In the genomic region with DNA sequence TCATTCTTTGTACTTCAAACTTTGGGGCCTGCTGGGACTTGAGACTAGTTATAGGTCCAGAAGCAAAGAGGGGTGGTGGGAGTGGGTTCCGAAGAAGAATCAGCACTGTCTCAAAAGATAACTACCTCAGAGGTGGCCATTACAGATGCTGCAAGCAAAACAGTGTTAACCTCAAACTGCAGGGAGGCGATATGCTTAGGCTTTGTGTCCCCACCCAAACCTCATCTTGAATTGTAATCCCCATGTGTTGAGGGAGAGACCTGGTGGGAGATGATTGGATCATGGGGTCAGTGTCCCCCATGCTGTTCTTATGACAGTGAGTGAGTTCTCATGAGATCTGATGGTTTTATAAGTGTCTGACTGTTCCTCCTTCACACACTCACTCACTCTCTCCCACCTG, we compare ENCODE assay signal across 33 cellular contexts.
"Had no signal": no experiment of that assay in that cellular context is flagged by ENCODE, and none has a peak within 500 bp of the region (broad histone marks: within the 10 kb centered on the region; RNA-seq: fewer than 3 reads in every experiment).

No MANE protein-coding gene starts in this region.

- ATAC-seq: activated naive CD4-positive, alpha-beta T cell treated with anti-CD3 and anti-CD28 coated beads, Interleukin-2, amount 50 U/mL, for 72 hours; activated naive CD8-positive, alpha-beta T cell treated with anti-CD3 and anti-CD28 coated beads, Interleukin-2, amount 50 U/mL, for 24 hours; activated T-cell treated with anti-CD3 and anti-CD28 coated beads, Interleukin-2, amount 50 U/mL, for 4 hours; activated T-cell treated with anti-CD3 and anti-CD28 coated beads, Interleukin-2, amount 50 U/mL, for 72 hours; activated T-helper 17 cell treated with anti-CD3 and anti-CD28 coated beads, Interleukin-2, amount 50 U/mL, for 72 hours; body of pancreas had no signal

- H3K4me1 ChIP-seq: adrenal gland, ascending aorta, body of pancreas, breast epithelium had no signal

- H3K9me3 ChIP-seq: adrenal gland, ascending aorta, body of pancreas, breast epithelium had no signal

- H3K27me3 ChIP-seq: adrenal gland, ascending aorta, body of pancreas, brain microvascular endothelial cell, breast epithelium, cardiac muscle cell had no signal

- FAIRE-seq: astrocyte, bronchial epithelial cell had no signal

- H3K4me3 ChIP-seq: adrenal gland, ascending aorta, body of pancreas, breast epithelium, cardiac muscle cell had no signal

- H3K27ac ChIP-seq: adrenal gland, ascending aorta, body of pancreas, brain microvascular endothelial cell, breast epithelium, cardiac muscle cell had no signal

- H3K36me3 ChIP-seq: adrenal gland, ascending aorta, brain microvascular endothelial cell, breast epithelium, cardiac muscle cell had no signal

- DNase-seq: activated effector memory CD4-positive, alpha-beta T cell treated with anti-CD3 and anti-CD28 coated beads, Interleukin-2, amount 50 U/mL, for 16 hours; activated effector memory CD4-positive, alpha-beta T cell treated with Interleukin-2 at 50 U/mL for 16 hours; activated gamma-delta T cell; activated gamma-delta T cell treated with Interleukin-2 at 50 U/mL for 16 hours; activated naive CD4-positive, alpha-beta T cell; activated naive CD4-positive, alpha-beta T cell treated with anti-CD3 and anti-CD28 coated beads for 36 hours; activated naive CD4-positive, alpha-beta T cell treated with anti-CD3 and anti-CD28 coated beads, Interleukin-2, amount 10 ng/mL, durations not matched to agents 7 days and 5 days; activated naive CD4-positive, alpha-beta T cell treated with anti-CD3 and anti-CD28 coated beads, Interleukin-2, amount 50 U/mL, for 16 hours; activated naive CD4-positive, alpha-beta T cell treated with Interleukin-2 at 50 U/mL for 16 hours; activated naive CD8-positive, alpha-beta T cell treated with anti-CD3 and anti-CD28 coated beads for 36 hours; activated naive CD8-positive, alpha-beta T cell treated with anti-CD3 and anti-CD28 coated beads, Interleukin-2, amount 10 ng/mL, durations not matched to agents 7 days and 5 days; activated naive CD8-positive, alpha-beta T cell treated with anti-CD3 and anti-CD28 coated beads, Interleukin-2, amount 50 U/mL, for 24 hours; activated T-cell treated with anti-CD3 and anti-CD28 coated beads, Interleukin-2, amount 50 U/mL, for 24 hours; activated T-cell treated with anti-CD3 and anti-CD28 coated beads, Interleukin-2, amount 50 U/mL, for 4 hours; activated T-cell treated with anti-CD3 and anti-CD28 coated beads, Interleukin-2, amount 50 U/mL, for 48 hours; activated T-cell treated with anti-CD3 and anti-CD28 coated beads, Interleukin-2, amount 50 U/mL, for 72 hours; adrenal gland; amniotic stem cell; amygdala; anterior cingulate cortex; aorta; body of pancreas; brain microvascular endothelial cell; caudate nucleus; central memory CD4-positive, alpha-beta T cell; cerebellar nuclear complex had no signal
